Comparison of ENCODE assay signal across 9 cellular contexts in the genomic region with DNA sequence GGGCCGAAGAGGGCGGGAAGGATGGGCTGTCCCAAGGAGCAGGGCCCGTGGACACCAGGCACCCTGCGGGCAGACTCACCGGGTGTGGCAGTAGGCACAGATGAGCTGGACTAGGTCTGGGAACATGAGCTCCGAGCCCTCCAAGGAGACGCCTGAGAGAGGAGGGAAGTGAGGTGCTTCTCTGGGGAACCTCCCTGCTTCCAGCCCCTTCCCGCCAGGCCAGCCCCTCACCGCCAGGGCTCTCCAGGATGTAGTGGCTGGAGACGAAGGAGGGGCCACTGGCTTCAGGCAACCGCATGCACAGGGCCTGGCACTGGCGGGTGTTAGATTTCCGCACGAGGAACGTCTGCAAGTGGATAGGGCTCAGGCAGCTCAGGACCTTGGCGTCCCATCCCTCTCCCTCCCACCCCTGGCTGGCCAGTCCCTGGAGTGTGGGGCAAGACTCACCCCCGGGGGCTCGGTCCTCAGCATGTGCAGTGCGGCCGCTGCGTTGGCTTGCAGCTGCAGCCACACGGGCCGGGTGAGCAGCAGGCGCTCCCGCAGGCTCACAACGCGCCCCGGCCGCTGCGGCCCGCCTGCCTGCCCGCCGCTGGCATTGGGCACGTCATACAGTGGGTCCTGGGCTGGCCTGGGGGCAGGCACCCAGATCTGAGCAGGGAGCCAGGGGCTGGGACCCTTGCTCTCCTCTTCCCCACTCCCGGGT. TPM values are rescaled to one million over a fixed set of nuclear protein-coding genes. Genes with fewer than 3 reads are reported as not detected.
A peak's percentile ranks its signal among the peaks of the same experiment; 100 is the strongest.
DNase-seq lines count a peak whose midpoint lies in the region; ATAC-seq, FAIRE-seq and TF ChIP-seq lines count a peak whose summit lies in the region.
"Had no signal": no experiment of that assay in that cellular context is flagged by ENCODE, and none has a peak within 500 bp of the region (broad histone marks: within the 10 kb centered on the region; RNA-seq: fewer than 3 reads in every experiment).

No MANE protein-coding gene starts in this region.

- H3K36me3 Mint-ChIP-seq in activated naive CD8-positive, alpha-beta T cell treated with anti-CD3 and anti-CD28 coated beads, Interleukin-2, amount 10 ng/mL, durations not matched to agents 7 days and 5 days: peaks cover 5% of the 10 kb centered on the region

- RAD21 ChIA-PET in HCT116 (lab: Charles Lee; ENCODE audit: low non-redundant PET in 1 of 2, low total read pairs in 2 of 2, uncharacterized antibody in 2 of 2, unreplicated experiment in 2 of 2): interaction anchor here (2.0 to 2.2 kb wide), 2 partner anchors 24 kb away, joined by 12 to 17 read pairs; no protein-coding TSS in a partner anchor

- H4K20me1 ChIP-seq in HCT116 (ENCODE audit: insufficient read depth): no peaks in the 10 kb centered on the region

- H2AFZ ChIP-seq in HCT116 (ENCODE audit: low read depth, low read length, poor library complexity, severe bottlenecking): no peak overlapping the region

- peaks cover 26% of the 10 kb centered on the region for H3K4me1 Mint-ChIP-seq in activated naive CD8-positive, alpha-beta T cell treated with anti-CD3 and anti-CD28 coated beads, Interleukin-2, amount 10 ng/mL, durations not matched to agents 7 days and 5 days

- POLR2A ChIA-PET in A549 (lab: Yijun Ruan, JAX): interaction anchor here (0.6 to 3.5 kb wide), 5 partner anchors 9 to 47 kb away, joined by 3 to 42 read pairs (median 4); partner anchors contain the start of genes BRMS1, CD248 and YIF1A
- POLR2A ChIA-PET in HCT116 (lab: Charles Lee): interaction anchor here (0.8 to 2.3 kb wide), 3 partner anchors 9 to 145 kb away, joined by 3 to 16 read pairs (median 7); partner anchors contain the start of genes BRMS1 and DPP3
- POLR2A ChIA-PET in activated naive CD8-positive, alpha-beta T cell treated with anti-CD3 and anti-CD28 coated beads, Interleukin-2, amount 10 ng/mL, durations not matched to agents 7 days and 5 days (lab: Charles Lee): interaction anchor here (0.8 to 8.7 kb wide), 8 partner anchors 9 to 47 kb away, joined by 3 to 94 read pairs (median 9); partner anchors contain the start of genes BRMS1, CD248, SLC29A2 and YIF1A

- peak overlapping the region; percentile 83 to 97 for H3K27ac ChIP-seq in A549
- H3K27ac ChIP-seq in HCT116 (ENCODE audit: low read depth, low read length): peak overlapping the region; percentile 89
- peak overlapping the region; percentile 89 for H3K27ac ChIP-seq in psoas muscle

- peak overlapping the region; percentile 95 for H3K9ac ChIP-seq in HCT116 (ENCODE audit: low read length)

- H3K36me3 ChIP-seq in HCT116 (ENCODE audit: control insufficient read depth in 1 of 2, insufficient read depth in 2 of 2, low read length in 2 of 2) (peaks cover 8 to 20% of the 10 kb centered on the region in 2 experiments; a peak in 3 of 4 replicates), psoas muscle (ENCODE audit: insufficient read depth in 1 of 2, low read depth in 1 of 2) (peaks cover 0 to 56% of the 10 kb centered on the region in 2 donors)

- intact Hi-C loops in HCT116 (cut with micrococcal nuclease): loop anchor here (1.0 to 2.0 kb wide), 2 partner anchors 23 to 113 kb away; no protein-coding TSS in a partner anchor
- intact Hi-C loops in left cardiac atrium (cut with DNase I): no loop called here
- intact Hi-C loops in psoas muscle (cut with DNase I): no loop called here

- 6% methylated on average over 26 of the region's 35 CpGs for WGBS in A549 (ENCODE audit: missing lambda C conversion rate)
- 7 to 11% (median 11%) methylated on average over 30 to 35 of the region's 35 CpGs for WGBS in psoas muscle, 3 donors

- TF ChIP-seq CTCF in A549 (IDR thresholded peaks at IDR 0.05): no peak
- TF ChIP-seq CTCF in HCT116 (IDR thresholded peaks at IDR 0.05 in 2 of 3, conservative IDR thresholded peaks at IDR 0.05 in 1 of 3; ENCODE audit: borderline replicate concordance in 1 of 3, insufficient read depth in 1 of 3, low read depth in 2 of 3, low read length in 2 of 3): no peak
- no peak for TF ChIP-seq CTCF in psoas muscle (IDR thresholded peaks at IDR 0.05)

- H3K27me3 Mint-ChIP-seq in activated naive CD8-positive, alpha-beta T cell treated with anti-CD3 and anti-CD28 coated beads, Interleukin-2, amount 10 ng/mL, durations not matched to agents 7 days and 5 days: no peaks in the 10 kb centered on the region

- CTCF ChIA-PET in A549 (lab: Yijun Ruan, JAX): interaction anchor here (0.7 to 8.7 kb wide), 16 partner anchors 9 to 63 kb away, joined by 3 to 247 read pairs (median 4); partner anchors contain the start of genes B4GAT1, BRMS1, CD248 and TMEM151A
- CTCF ChIA-PET in HCT116 (lab: Charles Lee): interaction anchor here (0.8 to 2.6 kb wide), 4 partner anchors 15 to 53 kb away, joined by 3 to 19 read pairs (median 6); partner anchors contain the start of gene YIF1A

- H3K4me3 ChIP-seq in A549: peak overlapping the region; percentile 56
- H3K4me3 ChIP-seq in HCT116 (replicated peaks in 1 of 2; ENCODE audit: low read depth in 1 of 2, low read length in 2 of 2): peak overlapping the region; percentile 70 to 77
- H3K4me3 ChIP-seq in psoas muscle: peak overlapping the region; percentile 78

- no peaks in the 10 kb centered on the region for H3K9me2 ChIP-seq in HCT116 (ENCODE audit: insufficient read depth)

- BruUV-seq in HCT116 (replicated peaks; lab: Mats Ljungman, UMichigan): TSS peak; percentile 14

- H3K4me2 ChIP-seq in A549: peak overlapping the region; percentile 92
- H3K4me2 ChIP-seq in HCT116 (ENCODE audit: low read length): peak overlapping the region; percentile 95

- ATAC-seq in A549 (peak; percentile 35 to 55), HCT116 (peak; percentile 45), left cardiac atrium (peak; percentile 23 to 46), psoas muscle (peak; percentile 35 to 56 (median 45)), GM19452 (IDR thresholded peaks at IDR 0.05; ENCODE audit: unreplicated experiment) (no peak)
- peak; percentile 7 for ATAC-seq in activated naive CD8-positive, alpha-beta T cell treated with anti-CD3 and anti-CD28 coated beads, Interleukin-2, amount 10 ng/mL, durations not matched to agents 7 days and 5 days (ENCODE audit: low read depth)

- H3K9me3 ChIP-seq in A549 (no peaks in the 10 kb centered on the region), HCT116 (ENCODE audit: control insufficient read depth in 1 of 2, insufficient read depth in 1 of 2, low read depth in 1 of 2, low read length in 2 of 2) (no peaks in the 10 kb centered on the region), psoas muscle (no peaks in the 10 kb centered on the region)

- H3K4me1 ChIP-seq in A549 (peaks cover 26% of the 10 kb centered on the region), HCT116 (ENCODE audit: control insufficient read depth in 1 of 2, insufficient read depth in 2 of 2, low read length in 2 of 2) (peaks cover 16 to 36% of the 10 kb centered on the region in 2 experiments), psoas muscle (peaks cover 31% of the 10 kb centered on the region)

- no peaks in the 10 kb centered on the region for H3K27me3 ChIP-seq in HCT116 (ENCODE audit: insufficient read depth, low read length)
- H3K27me3 ChIP-seq in psoas muscle (ENCODE audit: insufficient read depth in 3 of 3, low read length in 2 of 3): no peaks in the 10 kb centered on the region

- peak overlapping the region; percentile 70 for H3K4me3 Mint-ChIP-seq in activated naive CD8-positive, alpha-beta T cell treated with anti-CD3 and anti-CD28 coated beads, Interleukin-2, amount 10 ng/mL, durations not matched to agents 7 days and 5 days

- no peak for TF ChIP-seq EP300 in A549 (IDR thresholded peaks at IDR 0.05)

- TF ChIP-seq RAD21 in A549 (conservative IDR thresholded peaks at IDR 0.05 in 1 of 2, IDR thresholded peaks at IDR 0.05 in 1 of 2): no peak
- TF ChIP-seq RAD21 in HCT116 (IDR thresholded peaks at IDR 0.05; ENCODE audit: low read depth): no peak

- no peak for FAIRE-seq in A549 (lab: Jason Lieb, UNC)
- FAIRE-seq: colon had no signal

- H3K9me3 Mint-ChIP-seq in activated naive CD8-positive, alpha-beta T cell treated with anti-CD3 and anti-CD28 coated beads, Interleukin-2, amount 10 ng/mL, durations not matched to agents 7 days and 5 days: no peaks in the 10 kb centered on the region

- DNase-seq in A549 (ENCODE audit: low read depth in 1 of 2, low spot score in 1 of 2) (no peak), HCT116 (ENCODE audit: low read depth, low spot score) (no peak), left cardiac atrium (peak; percentile 56), psoas muscle (peak; percentile 47 to 72), NCI-H446 treated with DMSO at 0.1 percent for 48 hours (lab: John Stamatoyannopoulos, UW) (no peak), NCI-H187 treated with DMSO at 0.1 percent for 48 hours (lab: John Stamatoyannopoulos, UW) (no peak)
- no peak for DNase-seq in activated naive CD8-positive, alpha-beta T cell treated with anti-CD3 and anti-CD28 coated beads, Interleukin-2, amount 10 ng/mL, durations not matched to agents 7 days and 5 days

- H3K79me2 ChIP-seq in HCT116 (ENCODE audit: insufficient read depth, low read length): peaks cover 16% of the 10 kb centered on the region; the same call in 1 of the 2 replicates

- H3K27ac Mint-ChIP-seq in activated naive CD8-positive, alpha-beta T cell treated with anti-CD3 and anti-CD28 coated beads, Interleukin-2, amount 10 ng/mL, durations not matched to agents 7 days and 5 days: peak overlapping the region; percentile 79

- TF ChIP-seq POLR2A in A549 (IDR thresholded peaks at IDR 0.05; ENCODE audit: low read length) (no peak; the same call in 1 of the 2 replicates), HCT116 (IDR thresholded peaks at IDR 0.05; ENCODE audit: borderline replicate concordance, extremely low read depth, insufficient read depth, insufficient read length) (no peak)

RNA-seq across cellular contexts. Expression of gene RIN1, which starts 0.6 kb away (rescaled TPM):
- polyA plus RNA-seq in A549 (2011; rRNA removed) (2.0 and 2.3 TPM in 2 replicates), A549 (2017; fragmentation: RNase III; extraction: RNeasy Plus Mini Kit Qiagen cat#74134 plus additional on column Dnase treatment) (9.3 to 10.6 TPM (median 9.7 TPM) in 3 replicates), psoas muscle (10 to 100 TPM in 1 of 3 donors, 1 to 10 TPM in 2; 1.2 to 38.0 (median 2.0) TPM)
- polyA plus RNA-seq in A549 (2012; cell fraction: cytosol; rRNA removed): 5.5 and 9.0 TPM in 2 replicates
- polyA plus RNA-seq in A549 (2012; cell fraction: nucleus; rRNA removed): 24.4 and 34.7 TPM in 2 replicates
- 1.6 and 2.3 TPM in 2 replicates for polyA minus RNA-seq in A549 (2011; rRNA and poly(A)+ RNA removed)
- total RNA-seq in HCT116 (2021; ENCODE audit: unreplicated experiment) (38.7 TPM), left cardiac atrium (1 to 10 TPM; 2.2 to 4.6 TPM), psoas muscle (1 to 10 TPM; 3.9 to 6.9 (median 6.1) TPM)
- 39.8 and 41.0 TPM in 2 replicates for polyA plus RNA-seq in HCT116 (2012)
- total RNA-seq in activated naive CD8-positive, alpha-beta T cell treated with anti-CD3 and anti-CD28 coated beads, Interleukin-2, amount 10 ng/mL, durations not matched to agents 7 days and 5 days: 1 to 10 TPM; 3.0 to 5.7 TPM

RNA-seq across cellular contexts. Expression of gene BRMS1, which starts 9.2 kb away (rescaled TPM):
- 47.4 and 56.2 TPM in 2 replicates for polyA plus RNA-seq in A549 (2011; rRNA removed)
- polyA plus RNA-seq in A549 (2012; cell fraction: cytosol; rRNA removed): 74.5 and 78.7 TPM in 2 replicates
- 87.4 and 91.7 TPM in 2 replicates for polyA plus RNA-seq in A549 (2012; cell fraction: nucleus; rRNA removed)
- polyA plus RNA-seq in A549 (2017; fragmentation: RNase III; extraction: RNeasy Plus Mini Kit Qiagen cat#74134 plus additional on column Dnase treatment): 87.5 to 90.8 TPM (median 89.9 TPM) in 3 replicates
- 18.0 and 21.5 TPM in 2 replicates for polyA minus RNA-seq in A549 (2011; rRNA and poly(A)+ RNA removed)
- 42.1 TPM for total RNA-seq in HCT116 (2021; ENCODE audit: unreplicated experiment)
- polyA plus RNA-seq in HCT116 (2012): 32.8 and 37.7 TPM in 2 replicates
- 10 to 100 TPM; 45.4 to 47.8 TPM for total RNA-seq in activated naive CD8-positive, alpha-beta T cell treated with anti-CD3 and anti-CD28 coated beads, Interleukin-2, amount 10 ng/mL, durations not matched to agents 7 days and 5 days
- 10 to 100 TPM; 14.9 to 19.3 TPM for total RNA-seq in left cardiac atrium
- total RNA-seq in psoas muscle: 10 to 100 TPM; 12.6 to 33.8 (median 19.9) TPM
- polyA plus RNA-seq in psoas muscle: 100 to 1,000 TPM in 1 of 3 donors, 10 to 100 TPM in 2; 55.9 to 152 (median 91.3) TPM

RNA-seq across cellular contexts. Expression of gene B4GAT1, which starts 11.7 kb away (rescaled TPM):
- polyA plus RNA-seq in A549 (2011; rRNA removed) (11.0 and 12.2 TPM in 2 replicates), A549 (2017; fragmentation: RNase III; extraction: RNeasy Plus Mini Kit Qiagen cat#74134 plus additional on column Dnase treatment) (15.3 to 18.7 TPM (median 18.0 TPM) in 3 replicates), psoas muscle (10 to 100 TPM; 12.6 to 50.3 (median 24.5) TPM)
- 7.8 and 11.8 TPM in 2 replicates for polyA plus RNA-seq in A549 (2012; cell fraction: cytosol; rRNA removed)
- 19.0 and 23.5 TPM in 2 replicates for polyA plus RNA-seq in A549 (2012; cell fraction: nucleus; rRNA removed)
- polyA minus RNA-seq in A549 (2011; rRNA and poly(A)+ RNA removed): 3.4 and 3.7 TPM in 2 replicates
- total RNA-seq in HCT116 (2021; ENCODE audit: unreplicated experiment) (6.7 TPM), left cardiac atrium (10 to 100 TPM; 37.9 to 41.1 TPM), psoas muscle (10 to 100 TPM; 17.0 to 21.0 (median 18.4) TPM)
- 4.6 and 6.1 TPM in 2 replicates for polyA plus RNA-seq in HCT116 (2012)
- total RNA-seq in activated naive CD8-positive, alpha-beta T cell treated with anti-CD3 and anti-CD28 coated beads, Interleukin-2, amount 10 ng/mL, durations not matched to agents 7 days and 5 days: 1 to 10 TPM; 9.5 to 9.7 TPM

RNA-seq across cellular contexts. Expression of gene CD248, which starts 18.8 kb away (rescaled TPM):
- 0.03 TPM in 1 of 2 replicates, not detected in the other for polyA plus RNA-seq in A549 (2011; rRNA removed)
- 0.03 TPM in 1 of 2 replicates, not detected in the other for polyA plus RNA-seq in A549 (2012; cell fraction: cytosol; rRNA removed)
- not detected in 2 replicates for polyA plus RNA-seq in A549 (2012; cell fraction: nucleus; rRNA removed)
- polyA plus RNA-seq in A549 (2017; fragmentation: RNase III; extraction: RNeasy Plus Mini Kit Qiagen cat#74134 plus additional on column Dnase treatment): not detected in 3 replicates
- polyA minus RNA-seq in A549 (2011; rRNA and poly(A)+ RNA removed): 0.15 TPM in 1 of 2 replicates, not detected in the other
- 0.32 TPM for total RNA-seq in HCT116 (2021; ENCODE audit: unreplicated experiment)
- not detected in 2 replicates for polyA plus RNA-seq in HCT116 (2012)
- total RNA-seq in activated naive CD8-positive, alpha-beta T cell treated with anti-CD3 and anti-CD28 coated beads, Interleukin-2, amount 10 ng/mL, durations not matched to agents 7 days and 5 days: 10 to 100 TPM; 80.3 to 85.5 TPM
- 10 to 100 TPM; 43.8 to 54.3 TPM for total RNA-seq in left cardiac atrium
- total RNA-seq in psoas muscle: 10 to 100 TPM in 1 of 4 donors, 1 to 10 TPM in 3; 7.3 to 10.7 (median 9.1) TPM
- 1 to 10 TPM; 2.9 to 8.9 (median 5.5) TPM for polyA plus RNA-seq in psoas muscle

RNA-seq across cellular contexts. Expression of gene SLC29A2, which starts 35.9 kb away (rescaled TPM):
- polyA plus RNA-seq in A549 (2011; rRNA removed): 2.6 and 3.9 TPM in 2 replicates
- polyA plus RNA-seq in A549 (2012; cell fraction: cytosol; rRNA removed): 5.3 and 7.1 TPM in 2 replicates
- polyA plus RNA-seq in A549 (2012; cell fraction: nucleus; rRNA removed): 16.3 and 21.2 TPM in 2 replicates
- 4.3 to 7.6 TPM (median 6.4 TPM) in 3 replicates for polyA plus RNA-seq in A549 (2017; fragmentation: RNase III; extraction: RNeasy Plus Mini Kit Qiagen cat#74134 plus additional on column Dnase treatment)
- 1.7 and 2.6 TPM in 2 replicates for polyA minus RNA-seq in A549 (2011; rRNA and poly(A)+ RNA removed)
- total RNA-seq in HCT116 (2021; ENCODE audit: unreplicated experiment): 39.7 TPM
- polyA plus RNA-seq in HCT116 (2012): 24.1 and 26.8 TPM in 2 replicates
- 10 to 100 TPM; 11.2 to 12.1 TPM for total RNA-seq in activated naive CD8-positive, alpha-beta T cell treated with anti-CD3 and anti-CD28 coated beads, Interleukin-2, amount 10 ng/mL, durations not matched to agents 7 days and 5 days
- total RNA-seq in left cardiac atrium: 10 to 100 TPM; 15.1 to 16.6 TPM
- 10 to 100 TPM; 14.9 to 94.1 (median 51.0) TPM for total RNA-seq in psoas muscle
- 10 to 100 TPM; 14.9 to 84.5 (median 69.5) TPM for polyA plus RNA-seq in psoas muscle

Comparison
In these comparisons a context has a peak if more than half of its experiments do, and no peak if none do; other contexts are left out.
1. DNase-seq: peak in left cardiac atrium (single experiment) and psoas muscle (2 of 2); none in A549 (0 of 2), HCT116 (single experiment), activated naive CD8-positive, alpha-beta T cell treated with anti-CD3 and anti-CD28 coated beads, Interleukin-2, amount 10 ng/mL, durations not matched to agents 7 days and 5 days (single experiment), NCI-H446 treated with DMSO at 0.1 percent for 48 hours (single experiment) and NCI-H187 treated with DMSO at 0.1 percent for 48 hours (single experiment).
2. Of the 6 proteins assayed by ChIP-seq in both A549 and HCT116: peak only in A549: MAX; only in HCT116: none; in both: none; in neither: 5.
3. Peak in every context shown above with its lines, with median percentiles within 50 percentile points of each other: H3K27ac ChIP-seq and H3K4me3 ChIP-seq.